ENCODE assay signal across 8 cellular contexts in the genomic region with DNA sequence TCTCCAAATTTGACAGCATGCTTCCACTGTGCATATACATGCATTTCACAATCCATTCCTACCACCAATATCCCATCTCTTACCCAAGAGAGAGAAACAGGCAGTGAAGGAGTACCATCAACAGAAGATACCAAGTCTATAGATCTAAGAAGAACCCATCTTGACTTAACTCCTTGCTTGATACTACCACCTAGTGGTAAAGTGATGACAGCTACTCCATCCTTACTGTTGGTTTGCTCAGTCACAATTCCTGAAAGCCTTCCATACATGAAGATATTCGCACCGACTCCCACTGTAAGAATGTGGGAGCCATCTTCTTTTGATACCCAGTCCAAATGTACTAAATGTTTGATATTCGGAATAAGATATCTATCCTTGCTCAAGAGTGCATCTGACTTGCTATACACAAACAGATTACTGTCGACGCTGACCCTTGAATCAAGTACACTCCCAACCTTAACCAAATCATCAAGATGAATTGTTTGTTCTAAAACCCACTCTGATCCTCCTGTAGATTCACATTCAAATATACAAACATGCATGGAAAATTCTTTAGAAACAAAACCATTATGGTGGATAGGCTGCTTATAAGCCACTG.
DNase-seq lines count a peak whose midpoint lies in the region; ATAC-seq and TF ChIP-seq lines count a peak whose summit lies in the region.

No MANE protein-coding gene starts in this region.

- TF ChIP-seq EP300 in Ishikawa (IDR thresholded peaks at IDR 0.05; ENCODE audit: borderline replicate concordance): no peak

- H3K9me2 ChIP-seq in DOHH2 (replicated peaks; ENCODE audit: control insufficient read depth, low read length): no peaks in the 10 kb centered on the region
- no peaks in the 10 kb centered on the region for H3K9me2 ChIP-seq in SU-DHL-6 (replicated peaks; ENCODE audit: insufficient read depth, low read length)

- no peak overlapping the region for H3K4me2 ChIP-seq in DOHH2 (ENCODE audit: low read length)
- no peak overlapping the region for H3K4me2 ChIP-seq in SU-DHL-6 (ENCODE audit: low read depth, low read length, poor library complexity, severe bottlenecking)

- H3K36me3 ChIP-seq in DOHH2 (ENCODE audit: control insufficient read depth, low read length) (no peaks in the 10 kb centered on the region), SU-DHL-6 (ENCODE audit: low read length) (no peaks in the 10 kb centered on the region), MG63 (peaks cover 10% of the 10 kb centered on the region)

- H3K27ac ChIP-seq in DOHH2 (ENCODE audit: low read depth, low read length): no peak overlapping the region
- H3K27ac ChIP-seq in SU-DHL-6 (ENCODE audit: low read depth, low read length): no peak overlapping the region

- TF ChIP-seq CTCF in DOHH2 (IDR thresholded peaks at IDR 0.05; ENCODE audit: low read depth, low read length, poor library complexity, severe bottlenecking): peak; percentile 72
- peak; percentile 60 for TF ChIP-seq CTCF in SU-DHL-6 (IDR thresholded peaks at IDR 0.05; ENCODE audit: insufficient read depth, low read length, poor library complexity, severe bottlenecking)

- ATAC-seq in GM18868 (IDR thresholded peaks at IDR 0.05; ENCODE audit: unreplicated experiment): no peak
- ATAC-seq in GM18870 (IDR thresholded peaks at IDR 0.05; ENCODE audit: unreplicated experiment): no peak

- no peaks in the 10 kb centered on the region for H3K27me3 ChIP-seq in DOHH2 (ENCODE audit: control insufficient read depth, low read length)
- no peaks in the 10 kb centered on the region for H3K27me3 ChIP-seq in SU-DHL-6 (ENCODE audit: low read length)
- H3K27me3 ChIP-seq in MG63: no peaks in the 10 kb centered on the region

- TF ChIP-seq RAD21 in Ishikawa (IDR thresholded peaks at IDR 0.05; ENCODE audit: low read depth): peak; percentile 61

- peaks cover 4% of the 10 kb centered on the region for H3K4me1 ChIP-seq in DOHH2 (ENCODE audit: control insufficient read depth, low read length)

- H3K79me2 ChIP-seq in DOHH2 (ENCODE audit: control insufficient read depth, low read length) (no peaks in the 10 kb centered on the region), SU-DHL-6 (ENCODE audit: insufficient read depth, low read length) (no peaks in the 10 kb centered on the region)

- DNase-seq in iris pigment epithelial cell (ENCODE audit: low read depth) (peak; percentile 66), MG63 (no peak), nucleus accumbens (lab: John Stamatoyannopoulos, UW) (no peak)

- H3K4me3 ChIP-seq in DOHH2 (ENCODE audit: low read length) (no peak overlapping the region), SU-DHL-6 (ENCODE audit: insufficient read depth, low read length, poor library complexity, severe bottlenecking) (no peak overlapping the region), MG63 (no peak overlapping the region)

- H3F3A ChIP-seq in DOHH2 (ENCODE audit: control insufficient read depth, insufficient read depth) (no peaks in the 10 kb centered on the region), SU-DHL-6 (ENCODE audit: insufficient read depth) (no peaks in the 10 kb centered on the region)

- H4K20me1 ChIP-seq in DOHH2 (ENCODE audit: control insufficient read depth, insufficient read depth, low read depth, low read length) (no peaks in the 10 kb centered on the region), SU-DHL-6 (ENCODE audit: low read depth, low read length) (no peaks in the 10 kb centered on the region)

- no peak overlapping the region for H2AFZ ChIP-seq in SU-DHL-6 (ENCODE audit: low read depth, low read length, severe bottlenecking)

- H3K9me3 ChIP-seq in DOHH2 (ENCODE audit: control insufficient read depth, insufficient read depth, low read length): no peaks in the 10 kb centered on the region
- H3K9me3 ChIP-seq in SU-DHL-6 (ENCODE audit: insufficient read depth, low read length): no peaks in the 10 kb centered on the region
- H3K9me3 ChIP-seq in MG63: no peaks in the 10 kb centered on the region

- H3K9ac ChIP-seq in SU-DHL-6 (ENCODE audit: low read length): no peak overlapping the region

TF ChIP-seq in Ishikawa, 13 proteins besides CTCF, POLR2A, EP300 and RAD21:
- TF ChIP-seq TEAD4 (IDR thresholded peaks at IDR 0.05) (no peak), TCF12 (IDR thresholded peaks at IDR 0.05; ENCODE audit: low read depth) (no peak), YY1 (IDR thresholded peaks at IDR 0.05; ENCODE audit: low read depth) (no peak), ZBTB7A (IDR thresholded peaks at IDR 0.05; ENCODE audit: low read depth) (no peak), CREB1 (IDR thresholded peaks at IDR 0.05; ENCODE audit: low read depth) (no peak), EGR1 (IDR thresholded peaks at IDR 0.05) (no peak), FOXM1 (IDR thresholded peaks at IDR 0.05; ENCODE audit: borderline replicate concordance, low read depth) (no peak), CEBPB (IDR thresholded peaks at IDR 0.05) (no peak), NFIC (IDR thresholded peaks at IDR 0.05) (no peak), TAF1 (IDR thresholded peaks at IDR 0.05; ENCODE audit: low read depth) (no peak)
- TF ChIP-seq, protein P1, sequence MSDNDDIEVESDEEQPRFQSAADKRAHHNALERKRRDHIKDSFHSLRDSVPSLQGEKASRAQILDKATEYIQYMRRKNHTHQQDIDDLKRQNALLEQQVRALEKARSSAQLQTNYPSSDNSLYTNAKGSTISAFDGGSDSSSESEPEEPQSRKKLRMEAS (IDR thresholded peaks at IDR 0.05): no peak
- TF ChIP-seq, protein P2, sequence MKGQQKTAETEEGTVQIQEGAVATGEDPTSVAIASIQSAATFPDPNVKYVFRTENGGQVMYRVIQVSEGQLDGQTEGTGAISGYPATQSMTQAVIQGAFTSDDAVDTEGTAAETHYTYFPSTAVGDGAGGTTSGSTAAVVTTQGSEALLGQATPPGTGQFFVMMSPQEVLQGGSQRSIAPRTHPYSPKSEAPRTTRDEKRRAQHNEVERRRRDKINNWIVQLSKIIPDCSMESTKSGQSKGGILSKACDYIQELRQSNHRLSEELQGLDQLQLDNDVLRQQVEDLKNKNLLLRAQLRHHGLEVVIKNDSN (IDR thresholded peaks at IDR 0.05): no peak
- TF ChIP-seq, protein P3, sequence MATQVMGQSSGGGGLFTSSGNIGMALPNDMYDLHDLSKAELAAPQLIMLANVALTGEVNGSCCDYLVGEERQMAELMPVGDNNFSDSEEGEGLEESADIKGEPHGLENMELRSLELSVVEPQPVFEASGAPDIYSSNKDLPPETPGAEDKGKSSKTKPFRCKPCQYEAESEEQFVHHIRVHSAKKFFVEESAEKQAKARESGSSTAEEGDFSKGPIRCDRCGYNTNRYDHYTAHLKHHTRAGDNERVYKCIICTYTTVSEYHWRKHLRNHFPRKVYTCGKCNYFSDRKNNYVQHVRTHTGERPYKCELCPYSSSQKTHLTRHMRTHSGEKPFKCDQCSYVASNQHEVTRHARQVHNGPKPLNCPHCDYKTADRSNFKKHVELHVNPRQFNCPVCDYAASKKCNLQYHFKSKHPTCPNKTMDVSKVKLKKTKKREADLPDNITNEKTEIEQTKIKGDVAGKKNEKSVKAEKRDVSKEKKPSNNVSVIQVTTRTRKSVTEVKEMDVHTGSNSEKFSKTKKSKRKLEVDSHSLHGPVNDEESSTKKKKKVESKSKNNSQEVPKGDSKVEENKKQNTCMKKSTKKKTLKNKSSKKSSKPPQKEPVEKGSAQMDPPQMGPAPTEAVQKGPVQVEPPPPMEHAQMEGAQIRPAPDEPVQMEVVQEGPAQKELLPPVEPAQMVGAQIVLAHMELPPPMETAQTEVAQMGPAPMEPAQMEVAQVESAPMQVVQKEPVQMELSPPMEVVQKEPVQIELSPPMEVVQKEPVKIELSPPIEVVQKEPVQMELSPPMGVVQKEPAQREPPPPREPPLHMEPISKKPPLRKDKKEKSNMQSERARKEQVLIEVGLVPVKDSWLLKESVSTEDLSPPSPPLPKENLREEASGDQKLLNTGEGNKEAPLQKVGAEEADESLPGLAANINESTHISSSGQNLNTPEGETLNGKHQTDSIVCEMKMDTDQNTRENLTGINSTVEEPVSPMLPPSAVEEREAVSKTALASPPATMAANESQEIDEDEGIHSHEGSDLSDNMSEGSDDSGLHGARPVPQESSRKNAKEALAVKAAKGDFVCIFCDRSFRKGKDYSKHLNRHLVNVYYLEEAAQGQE (IDR thresholded peaks at IDR 0.05; ENCODE audit: low read depth): no peak
